26 cellular contexts compared by ENCODE assay signal in genomic region chr1:244913806-244914205, GRCh38.
"Had no signal": no experiment of that assay in that cellular context is flagged by ENCODE, and none has a peak within 500 bp of the region (broad histone marks: within the 10 kb centered on the region; RNA-seq: fewer than 3 reads in every experiment).

No MANE protein-coding gene starts in this region.

- H3K36me3 ChIP-seq: stomach, suprapubic skin, thoracic aorta, thyroid gland, tibial artery, tibial nerve, transverse colon, upper lobe of left lung, upper lobe of right lung, uterus, vagina had no signal

- H3K9me3 ChIP-seq: stomach, suprapubic skin, testis, thoracic aorta, thyroid gland, tibial artery, tibial nerve, transverse colon, upper lobe of left lung, upper lobe of right lung, uterus, vagina had no signal

- ATAC-seq: stimulated activated effector memory CD8-positive, alpha-beta T cell treated with anti-CD3 and anti-CD28 coated beads, Interleukin-12 subunit alpha, Interleukin-12 subunit beta, amount 100 ng/mL, for 72 hours; stimulated activated memory B cell treated with anti-CD40 and anti-IgM and Interleukin-4, amounts not matched to agents 10 μg/mL and 1 μg/mL and 100 μg/mL, for 72 hours; stimulated activated naive B cell treated with anti-CD40 and anti-IgM and Interleukin-4, amounts not matched to agents 10 μg/mL and 1 μg/mL and 100 μg/mL, for 72 hours; stimulated activated naive CD8-positive, alpha-beta T cell treated with anti-CD3 and anti-CD28 coated beads, Interleukin-15, amount 100 ng/mL, for 72 hours; stimulated activated naive CD8-positive, alpha-beta T cell treated with anti-CD3 and anti-CD28 coated beads, Interleukin-15, Interleukin-2, amounts not matched to agents 100 U/mL and 50 U/mL, for 24 hours; upper lobe of right lung had no signal

- H3K4me3 ChIP-seq: stomach, suprapubic skin, testis, thoracic aorta, thyroid gland, tibial artery, tibial nerve, transverse colon, upper lobe of left lung, upper lobe of right lung, uterus, vagina had no signal

- DNase-seq: stimulated activated CD4-positive, alpha-beta T cell treated with anti-CD3 and anti-CD28 coated beads, Interleukin-2, amount 100 ng/mL, for 48 hours; stimulated activated CD4-positive, alpha-beta T cell treated with anti-CD3 and anti-CD28 coated beads, Interleukin-4, amount 100 ng/mL, for 1 hour; stimulated activated CD4-positive, alpha-beta T cell treated with anti-CD3 and anti-CD28 coated beads, Interleukin-4, amount 100 ng/mL, for 24 hours; stimulated activated CD4-positive, alpha-beta T cell treated with anti-CD3 and anti-CD28 coated beads, Interleukin-4, amount 100 ng/mL, for 4 hours; stimulated activated CD8-positive, alpha-beta memory T cell treated with anti-CD3 and anti-CD28 coated beads, Interleukin-4, amount 100 ng/mL, for 48 hours; stimulated activated naive B cell treated with anti-CD40 and anti-IgM and Interleukin-4, amounts not matched to agents 10 μg/mL and 1 μg/mL and 100 μg/mL, for 72 hours; stimulated activated naive CD4-positive, alpha-beta T cell; stimulated activated naive CD4-positive, alpha-beta T cell treated with Interleukin-2 at 50 U/mL for 16 hours; stimulated activated naive CD8-positive, alpha-beta T cell treated with anti-CD3 and anti-CD28 coated beads, Interleukin-15, amount 100 ng/mL, for 72 hours; stimulated activated naive CD8-positive, alpha-beta T cell treated with anti-CD3 and anti-CD28 coated beads, Interleukin-15, Interleukin-2, amounts not matched to agents 100 U/mL and 50 U/mL, for 24 hours; stomach; substantia nigra; testis; thyroid gland; tibial artery; transverse colon; trophoblast cell; upper lobe of left lung; upper lobe of right lung; uterus had no signal

- H3K27ac ChIP-seq: stomach, suprapubic skin, testis, thoracic aorta, thyroid gland, tibial artery, tibial nerve, transverse colon, upper lobe of left lung, upper lobe of right lung, uterus, vagina had no signal

- H3K4me1 ChIP-seq: testis, thyroid gland, upper lobe of right lung, uterus had no signal

- H3K27me3 ChIP-seq: stomach, suprapubic skin, testis, thyroid gland, tibial artery, tibial nerve, transverse colon, upper lobe of left lung, upper lobe of right lung, uterus, vagina had no signal
